Comparison of ENCODE assay signal across 2 cellular contexts in the genomic region with DNA sequence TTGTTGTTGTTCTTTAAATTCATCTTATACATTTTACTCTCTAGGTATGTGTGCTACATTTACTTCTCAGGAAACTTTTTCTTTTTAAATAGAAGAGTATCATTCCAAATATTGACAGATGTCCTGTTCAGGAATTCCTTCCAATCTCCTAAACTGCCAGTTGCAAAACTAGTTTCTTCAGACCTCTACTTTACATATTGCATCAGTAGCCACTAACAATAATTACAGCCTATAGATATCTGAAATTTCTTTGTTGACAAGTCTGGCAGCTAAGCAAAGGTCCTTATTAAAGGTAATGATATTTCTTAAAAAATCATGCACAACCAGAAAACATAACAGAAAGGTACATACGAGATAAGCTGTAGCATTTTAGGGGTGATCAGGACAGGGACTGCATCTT.
A peak's percentile ranks its signal among the peaks of the same experiment; 100 is the strongest.
TF ChIP-seq lines count a peak whose summit lies in the region.

No MANE protein-coding gene starts in this region.

TF ChIP-seq in HepG2, 621 proteins besides CTCF, POLR2A, EP300 and RAD21:
- TF ChIP-seq CEBPB (IDR thresholded peaks at IDR 0.05; ENCODE audit: borderline replicate concordance, low read depth, low read length) (0 out of 2 replicates have a peak, but pooled peaks have one; percentile 7), RBFOX2 (IDR thresholded peaks at IDR 0.05; ENCODE audit: low read depth, low read length) (peak; percentile 21; the same call in 1 of the 2 replicates), ZNF468 (CRISPR knock-in tag; IDR thresholded peaks at IDR 0.05) (no peak), CEBPG (CRISPR knock-in tag; IDR thresholded peaks at IDR 0.05) (0 out of 2 replicates have a peak, but pooled peaks have one; percentile 20), NFYB (CRISPR knock-in tag; IDR thresholded peaks at IDR 0.05) (no peak), BCL6 (CRISPR knock-in tag; IDR thresholded peaks at IDR 0.05) (peak; percentile 47; the same call in 1 of the 2 replicates), MAF1 (CRISPR knock-in tag; IDR thresholded peaks at IDR 0.05; ENCODE audit: borderline replicate concordance) (no peak)
- TF ChIP-seq, protein P1, sequence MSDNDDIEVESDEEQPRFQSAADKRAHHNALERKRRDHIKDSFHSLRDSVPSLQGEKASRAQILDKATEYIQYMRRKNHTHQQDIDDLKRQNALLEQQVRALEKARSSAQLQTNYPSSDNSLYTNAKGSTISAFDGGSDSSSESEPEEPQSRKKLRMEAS (IDR thresholded peaks at IDR 0.05): no peak

TF ChIP-seq in GM12878, 131 proteins besides CTCF, POLR2A, EP300 and RAD21:
- no peak for TF ChIP-seq PML (IDR thresholded peaks at IDR 0.05; ENCODE audit: low read length)
- TF ChIP-seq, protein P2, sequence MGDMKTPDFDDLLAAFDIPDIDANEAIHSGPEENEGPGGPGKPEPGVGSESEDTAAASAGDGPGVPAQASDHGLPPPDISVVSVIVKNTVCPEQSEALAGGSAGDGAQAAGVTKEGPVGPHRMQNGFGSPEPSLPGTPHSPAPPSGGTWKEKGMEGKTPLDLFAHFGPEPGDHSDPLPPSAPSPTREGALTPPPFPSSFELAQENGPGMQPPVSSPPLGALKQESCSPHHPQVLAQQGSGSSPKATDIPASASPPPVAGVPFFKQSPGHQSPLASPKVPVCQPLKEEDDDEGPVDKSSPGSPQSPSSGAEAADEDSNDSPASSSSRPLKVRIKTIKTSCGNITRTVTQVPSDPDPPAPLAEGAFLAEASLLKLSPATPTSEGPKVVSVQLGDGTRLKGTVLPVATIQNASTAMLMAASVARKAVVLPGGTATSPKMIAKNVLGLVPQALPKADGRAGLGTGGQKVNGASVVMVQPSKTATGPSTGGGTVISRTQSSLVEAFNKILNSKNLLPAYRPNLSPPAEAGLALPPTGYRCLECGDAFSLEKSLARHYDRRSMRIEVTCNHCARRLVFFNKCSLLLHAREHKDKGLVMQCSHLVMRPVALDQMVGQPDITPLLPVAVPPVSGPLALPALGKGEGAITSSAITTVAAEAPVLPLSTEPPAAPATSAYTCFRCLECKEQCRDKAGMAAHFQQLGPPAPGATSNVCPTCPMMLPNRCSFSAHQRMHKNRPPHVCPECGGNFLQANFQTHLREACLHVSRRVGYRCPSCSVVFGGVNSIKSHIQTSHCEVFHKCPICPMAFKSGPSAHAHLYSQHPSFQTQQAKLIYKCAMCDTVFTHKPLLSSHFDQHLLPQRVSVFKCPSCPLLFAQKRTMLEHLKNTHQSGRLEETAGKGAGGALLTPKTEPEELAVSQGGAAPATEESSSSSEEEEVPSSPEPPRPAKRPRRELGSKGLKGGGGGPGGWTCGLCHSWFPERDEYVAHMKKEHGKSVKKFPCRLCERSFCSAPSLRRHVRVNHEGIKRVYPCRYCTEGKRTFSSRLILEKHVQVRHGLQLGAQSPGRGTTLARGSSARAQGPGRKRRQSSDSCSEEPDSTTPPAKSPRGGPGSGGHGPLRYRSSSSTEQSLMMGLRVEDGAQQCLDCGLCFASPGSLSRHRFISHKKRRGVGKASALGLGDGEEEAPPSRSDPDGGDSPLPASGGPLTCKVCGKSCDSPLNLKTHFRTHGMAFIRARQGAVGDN (IDR thresholded peaks at IDR 0.05): no peak
- no peak for TF ChIP-seq NBN (IDR thresholded peaks at IDR 0.05)
